Comparison of ENCODE assay signal across 8 cellular contexts in genomic region chr1:6489799-6490180, GRCh38. TPM values are rescaled to one million over a fixed set of nuclear protein-coding genes. Genes with fewer than 3 reads are reported as not detected.
A peak's percentile ranks its signal among the peaks of the same experiment; 100 is the strongest.
DNase-seq lines count a peak whose midpoint lies in the region; ATAC-seq and TF ChIP-seq lines count a peak whose summit lies in the region.

No MANE protein-coding gene starts in this region.

- no peaks in the 10 kb centered on the region for H3K36me3 ChIP-seq in GM06990 (ENCODE audit: control insufficient read depth, insufficient read depth, low read length)
- no peaks in the 10 kb centered on the region for H3K36me3 ChIP-seq in lower lobe of right lung

- H3K4me3 Mint-ChIP-seq in activated CD4-positive, alpha-beta T cell treated with anti-CD3 and anti-CD28 coated beads, Interleukin-2, amount 10 ng/mL, durations not matched to agents 24 days and 14 days: peak overlapping the region; percentile 81

- peak overlapping the region; percentile 83 for H3K27ac Mint-ChIP-seq in activated CD4-positive, alpha-beta T cell treated with anti-CD3 and anti-CD28 coated beads, Interleukin-2, amount 10 ng/mL, durations not matched to agents 24 days and 14 days

- H3K36me3 Mint-ChIP-seq in activated CD4-positive, alpha-beta T cell treated with anti-CD3 and anti-CD28 coated beads, Interleukin-2, amount 10 ng/mL, durations not matched to agents 24 days and 14 days (ENCODE audit: low read depth): no peaks in the 10 kb centered on the region

- no peak overlapping the region for H3K27ac ChIP-seq in lower lobe of right lung

- no peaks in the 10 kb centered on the region for H3K9me3 Mint-ChIP-seq in activated CD4-positive, alpha-beta T cell treated with anti-CD3 and anti-CD28 coated beads, Interleukin-2, amount 10 ng/mL, durations not matched to agents 24 days and 14 days

- TF ChIP-seq CTCF in GM06990 (IDR thresholded peaks at IDR 0.05; ENCODE audit: insufficient read depth, low read length, poor library complexity, severe bottlenecking): peak; percentile 99
- TF ChIP-seq CTCF in lower lobe of right lung (IDR thresholded peaks at IDR 0.05): peak; percentile 96

- H3K4me1 Mint-ChIP-seq in activated CD4-positive, alpha-beta T cell treated with anti-CD3 and anti-CD28 coated beads, Interleukin-2, amount 10 ng/mL, durations not matched to agents 24 days and 14 days: peaks cover 20% of the 10 kb centered on the region

- ATAC-seq in HG02678 (IDR thresholded peaks at IDR 0.05; ENCODE audit: unreplicated experiment): peak; percentile 61
- peak; percentile 83 to 84 for ATAC-seq in lower lobe of right lung
- ATAC-seq in HG03565 (IDR thresholded peaks at IDR 0.05; ENCODE audit: unreplicated experiment): no peak

- peaks cover 13% of the 10 kb centered on the region for H3K27me3 Mint-ChIP-seq in activated CD4-positive, alpha-beta T cell treated with anti-CD3 and anti-CD28 coated beads, Interleukin-2, amount 10 ng/mL, durations not matched to agents 24 days and 14 days

- H3K4me3 ChIP-seq in GM06990 (replicated peaks; ENCODE audit: low read depth, low read length): peak overlapping the region; percentile 80
- H3K4me3 ChIP-seq in lower lobe of right lung: peak overlapping the region; percentile 64

- H3K9me3 ChIP-seq in lower lobe of right lung: no peaks in the 10 kb centered on the region

- intact Hi-C loops in activated CD4-positive, alpha-beta T cell treated with anti-CD3 and anti-CD28 coated beads, Interleukin-2, amount 10 ng/mL, durations not matched to agents 24 days and 14 days (cut with micrococcal nuclease): loop anchor here (1.0 to 5.0 kb wide), 3 partner anchors 63 to 242 kb away; partner anchors contain the start of gene NOL9
- intact Hi-C loops in lower lobe of right lung (cut with DNase I): no loop called here

- DNase-seq in GM06990 (ENCODE audit: extremely low read depth, insufficient read length): peak; percentile 80
- DNase-seq in NCI-H2227 treated with DMSO at 0.1 percent for 48 hours (lab: John Stamatoyannopoulos, UW): peak; percentile 64
- peak; percentile 95 for DNase-seq in activated CD4-positive, alpha-beta T cell treated with anti-CD3 and anti-CD28 coated beads, Interleukin-2, amount 10 ng/mL, durations not matched to agents 24 days and 14 days
- DNase-seq in dermis microvascular lymphatic vessel endothelial cell (ENCODE audit: low read depth in 2 of 2): peak; percentile 40 to 76
- peak; percentile 78 for DNase-seq in lower lobe of right lung
- DNase-seq in stimulated activated CD4-positive, alpha-beta T cell treated with anti-CD3 and anti-CD28 coated beads, TNF-alpha, amount 100 ng/mL, for 4 hours (ENCODE audit: low read depth in 3 of 3): peak; percentile 62 to 69 (median 65)

- H3K4me1 ChIP-seq in lower lobe of right lung: peaks cover 46% of the 10 kb centered on the region

- H3K27me3 ChIP-seq in GM06990 (replicated peaks; ENCODE audit: control insufficient read depth, insufficient read depth, low read length) (no peaks in the 10 kb centered on the region; the same call in 1 of the 2 replicates), lower lobe of right lung (ENCODE audit: low read depth) (peaks cover 31% of the 10 kb centered on the region)

RNA-seq across cellular contexts. Expression of gene PLEKHG5, which starts 1.7 kb away (rescaled TPM):
- 1.3 and 1.9 TPM in 2 replicates for total RNA-seq in activated CD4-positive, alpha-beta T cell treated with anti-CD3 and anti-CD28 coated beads, Interleukin-2, amount 10 ng/mL, durations not matched to agents 24 days and 14 days
- total RNA-seq in dermis microvascular lymphatic vessel endothelial cell: 21.2 and 23.4 TPM in 2 replicates
- total RNA-seq in lower lobe of right lung: 9.5 TPM

RNA-seq across cellular contexts. Expression of gene TNFRSF25, which starts 23.8 kb away (rescaled TPM):
- 139 and 146 TPM in 2 replicates for total RNA-seq in activated CD4-positive, alpha-beta T cell treated with anti-CD3 and anti-CD28 coated beads, Interleukin-2, amount 10 ng/mL, durations not matched to agents 24 days and 14 days
- total RNA-seq in dermis microvascular lymphatic vessel endothelial cell (5.6 and 7.1 TPM in 2 replicates), lower lobe of right lung (8.2 TPM)

Comparison
In these comparisons a context has a peak if more than half of its experiments do, and no peak if none do; other contexts are left out.
1. RNA of gene TNFRSF25, which starts 23.8 kb away (total RNA-seq): 139 to 146 TPM in activated CD4-positive, alpha-beta T cell treated with anti-CD3 and anti-CD28 coated beads, Interleukin-2, amount 10 ng/mL, durations not matched to agents 24 days and 14 days; 8.2 TPM in lower lobe of right lung (single experiment) and 5.6 to 7.1 TPM in dermis microvascular lymphatic vessel endothelial cell; every median in the first group is over 10 times any median in the second.
2. Peak in every context shown above with its lines, with median percentiles within 50 percentile points of each other: DNase-seq.